ENCODE assay signal across 1 cellular context in genomic region chr10:104809288-104810090, GRCh38.
A peak's percentile ranks its signal among the peaks of the same experiment; 100 is the strongest.
TF ChIP-seq lines count a peak whose summit lies in the region.

No MANE protein-coding gene starts in this region.

TF ChIP-seq in HEK293, 187 proteins besides CTCF, POLR2A, EP300 and RAD21 (continued from another document):
- TF ChIP-seq ZNF280C (tag by site-specific recombination; IDR thresholded peaks at IDR 0.05): no peak
- no peak for TF ChIP-seq HOXC10 (CRISPR knock-in tag; IDR thresholded peaks at IDR 0.05)
- peak; percentile 52; the same call in 1 of the 2 replicates for TF ChIP-seq ZNF629 (tag by site-specific recombination; IDR thresholded peaks at IDR 0.05)
- no peak for TF ChIP-seq ZNF416 (tag by site-specific recombination; IDR thresholded peaks at IDR 0.05)
- TF ChIP-seq ZSCAN16 (tag by site-specific recombination; IDR thresholded peaks at IDR 0.05): no peak
